ENCODE assay signal across 1 cellular context in genomic region chr4:88698539-88698938, GRCh38.
TF ChIP-seq lines count a peak whose summit lies in the region.

No MANE protein-coding gene starts in this region.

TF ChIP-seq in K562, 482 proteins besides CTCF, POLR2A, EP300 and RAD21 (continued from another document):
- TF ChIP-seq ZBTB2 (IDR thresholded peaks at IDR 0.05) (0 out of 2 replicates have a peak, but pooled peaks have one; percentile 43), ZBTB12 (CRISPR knock-in tag; IDR thresholded peaks at IDR 0.05) (no peak), TRIM24 (IDR thresholded peaks at IDR 0.05) (peak in 1 of 2 experiments; percentile 39; a peak in 2 of 4 replicates), ZNF77 (CRISPR knock-in tag; IDR thresholded peaks at IDR 0.05) (no peak), MTA1 (IDR thresholded peaks at IDR 0.05; ENCODE audit: borderline replicate concordance) (no peak), NCOR1 (IDR thresholded peaks at IDR 0.05) (peak; percentile 47; the same call in 1 of the 2 replicates), POLR2AphosphoS2 (IDR thresholded peaks at IDR 0.05; ENCODE audit: low read length) (no peak), TCF3 (CRISPR knock-in tag; IDR thresholded peaks at IDR 0.05) (peak; percentile 21; the same call in 1 of the 2 replicates), E2F6 (IDR thresholded peaks at IDR 0.05; ENCODE audit: borderline replicate concordance in 1 of 2, extremely low read depth in 1 of 2, insufficient read depth in 1 of 2, insufficient read length in 1 of 2, low read depth in 1 of 2, low read length in 1 of 2, poor library complexity in 1 of 2, severe bottlenecking in 1 of 2) (peak in 1 of 2 experiments; percentile 43), NFIC (IDR thresholded peaks at IDR 0.05) (peak; percentile 47; the same call in 1 of the 2 replicates), ARID1B (IDR thresholded peaks at IDR 0.05) (peak; percentile 68), EGR1 (conservative IDR thresholded peaks at IDR 0.05) (peak; percentile 41; the same call in 1 of the 2 replicates), CBFA2T3 (IDR thresholded peaks at IDR 0.05) (peak; percentile 85), TAL1 (IDR thresholded peaks at IDR 0.05) (peak; percentile 53; the same call in 1 of the 2 replicates), TEAD4 (IDR thresholded peaks at IDR 0.05; ENCODE audit: low read length) (0 out of 2 replicates have a peak, but pooled peaks have one; percentile 14), TEAD4 (CRISPR knock-in tag; IDR thresholded peaks at IDR 0.05; ENCODE audit: borderline replicate concordance) (no peak)
